8 cellular contexts compared by ENCODE assay signal in the genomic region with DNA sequence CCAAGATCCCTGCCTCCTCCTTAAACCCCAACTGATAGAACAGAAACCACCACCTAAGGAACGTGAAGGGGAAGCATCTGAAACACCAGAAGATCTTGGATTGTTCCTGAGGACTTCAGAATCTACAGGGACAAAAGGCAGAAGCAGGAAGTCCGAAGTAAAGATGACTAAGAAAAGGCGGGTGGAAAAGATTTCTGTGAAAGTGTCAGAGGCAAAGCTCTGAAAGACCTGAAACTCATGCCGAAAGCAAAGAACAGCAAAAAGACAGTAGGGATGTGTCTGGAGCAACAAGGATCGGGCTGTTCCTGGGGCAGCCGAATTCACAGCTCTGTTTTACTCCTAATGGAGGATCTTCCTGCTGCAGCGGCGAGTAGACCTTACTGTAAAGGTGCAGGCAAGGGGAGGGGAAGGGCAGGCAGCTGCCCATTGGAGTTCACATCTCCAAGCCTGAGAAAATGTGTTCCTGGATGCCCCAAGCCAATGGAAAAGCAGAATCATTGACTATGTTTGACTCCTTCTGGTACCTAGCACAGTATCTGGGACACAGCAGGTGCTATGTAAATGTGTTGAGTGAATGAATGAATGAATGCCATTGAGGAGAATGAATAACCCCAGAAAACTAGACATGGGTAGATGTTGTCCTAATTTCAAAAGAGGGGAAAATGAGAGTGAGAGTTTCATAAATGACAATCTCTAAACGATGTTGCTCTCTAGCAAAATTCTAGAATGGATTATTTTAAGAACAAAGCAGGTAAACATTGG. TPM values are rescaled to one million over a fixed set of nuclear protein-coding genes. Genes with fewer than 3 reads are reported as not detected.
DNase-seq lines count a peak whose midpoint lies in the region; ATAC-seq and TF ChIP-seq lines count a peak whose summit lies in the region.

No MANE protein-coding gene starts in this region.

- no peak for TF ChIP-seq CTCF in AG04449 (IDR thresholded peaks at IDR 0.05; ENCODE audit: insufficient read depth, low read length, missing control alignments)
- no peak for TF ChIP-seq CTCF in upper lobe of right lung (IDR thresholded peaks at IDR 0.05)

- POLR2A ChIA-PET in AG04449 (lab: Yijun Ruan, JAX) = interaction anchor here (0.6 kb wide), 1 partner anchor 24 kb away, joined by 3 read pairs; no protein-coding TSS in a partner anchor

- H3K36me3 ChIP-seq in mesenchymal stem cell (ENCODE audit: control insufficient read depth in 1 of 2, insufficient read depth in 2 of 2, low read depth in 1 of 2, low read length in 2 of 2) = no peaks in the 10 kb centered on the region
- H3K36me3 ChIP-seq in upper lobe of right lung = no peaks in the 10 kb centered on the region

- no peak overlapping the region for H3K4ac ChIP-seq in mesenchymal stem cell (ENCODE audit: low read depth in 1 of 2, low read length in 2 of 2)

- H2BK5ac ChIP-seq in mesenchymal stem cell (ENCODE audit: low read depth, low read length, poor library complexity, severe bottlenecking) = no peak overlapping the region

- peak overlapping the region; percentile 88 for H3K4me2 ChIP-seq in mesenchymal stem cell (ENCODE audit: low read length, poor library complexity, severe bottlenecking)

- H3K14ac ChIP-seq in mesenchymal stem cell (ENCODE audit: low read length in 2 of 2) = no peak overlapping the region

- H3K27ac ChIP-seq in cingulate gyrus (ENCODE audit: low read depth, low read length) (peak overlapping the region; percentile 49), mesenchymal stem cell (ENCODE audit: low read length, poor library complexity, severe bottlenecking) (peak overlapping the region; percentile 83), upper lobe of right lung (peak overlapping the region; percentile 87)

- H2BK15ac ChIP-seq in mesenchymal stem cell (ENCODE audit: low read depth, poor library complexity, severe bottlenecking) = no peak overlapping the region

- H2BK12ac ChIP-seq in mesenchymal stem cell (ENCODE audit: low read length in 2 of 2) = no peak overlapping the region

- H3K4me1 ChIP-seq in mesenchymal stem cell (ENCODE audit: control insufficient read depth, insufficient read depth, low read depth, low read length) (peaks cover 5% of the 10 kb centered on the region), upper lobe of right lung (peaks cover 11% of the 10 kb centered on the region)

- H3K4me3 ChIP-seq in AG04449 (ENCODE audit: low read depth, low read length) (peak overlapping the region; percentile 68), mesenchymal stem cell (ENCODE audit: insufficient read depth in 1 of 2, low read depth in 1 of 2, low read length in 2 of 2) (peak overlapping the region; percentile 64 to 80), upper lobe of right lung (peak overlapping the region; percentile 75)

- H3K79me1 ChIP-seq in mesenchymal stem cell (replicated peaks; ENCODE audit: low read length, poor library complexity, severe bottlenecking) = no peaks in the 10 kb centered on the region

- no peak overlapping the region for H4K91ac ChIP-seq in mesenchymal stem cell (ENCODE audit: low read length)

- peak; percentile 6 for ATAC-seq in GM19023 (IDR thresholded peaks at IDR 0.05; ENCODE audit: unreplicated experiment)
- peak; percentile 25 for ATAC-seq in upper lobe of right lung
- no peak for ATAC-seq in HG02763 (IDR thresholded peaks at IDR 0.05; ENCODE audit: unreplicated experiment)
- no peak for ATAC-seq in GM21360 (IDR thresholded peaks at IDR 0.05; ENCODE audit: unreplicated experiment)

- intact Hi-C loops in upper lobe of right lung (cut with DNase I) = no loop called here

- peak overlapping the region; percentile 89 for H3K9ac ChIP-seq in mesenchymal stem cell (ENCODE audit: low read length)

- no peak for DNase-seq in AG04449 (ENCODE audit: low read depth, low spot score)
- peak; percentile 70 for DNase-seq in NCI-H748 (lab: John Stamatoyannopoulos, UW; ENCODE audit: unreplicated experiment)
- no peak for DNase-seq in mesenchymal stem cell
- no peak for DNase-seq in upper lobe of right lung

- CTCF ChIA-PET in AG04449 (lab: Yijun Ruan, JAX) = interaction anchor here (0.9 to 2.5 kb wide), 7 partner anchors 12 to 77 kb away, joined by 3 to 17 read pairs (median 6); no protein-coding TSS in a partner anchor

- no peak overlapping the region for H2BK120ac ChIP-seq in mesenchymal stem cell (ENCODE audit: low read depth, low read length)

- no peak overlapping the region for H2AK5ac ChIP-seq in mesenchymal stem cell (ENCODE audit: low read length, severe bottlenecking)

- H2AFZ ChIP-seq in mesenchymal stem cell (ENCODE audit: low read depth, low read length) = peak overlapping the region; percentile 72

- H3K9me3 ChIP-seq in mesenchymal stem cell (ENCODE audit: control insufficient read depth, low read length) (no peaks in the 10 kb centered on the region), upper lobe of right lung (no peaks in the 10 kb centered on the region)

- H3K27me3 ChIP-seq in mesenchymal stem cell (ENCODE audit: control insufficient read depth in 1 of 2, insufficient read depth in 1 of 2, low read length in 2 of 2) (peaks cover 0 to 2% of the 10 kb centered on the region in 2 experiments), upper lobe of right lung (no peaks in the 10 kb centered on the region)

- peak overlapping the region; percentile 16 to 33 for H3K18ac ChIP-seq in mesenchymal stem cell (ENCODE audit: low read depth in 1 of 2, low read length in 2 of 2)

- H4K8ac ChIP-seq in mesenchymal stem cell (ENCODE audit: low read length) = peak overlapping the region; percentile 84

- WGBS in mesenchymal stem cell = 20% methylated on average over 9 of the region's 9 CpGs

- H3K23ac ChIP-seq in mesenchymal stem cell (ENCODE audit: low read length in 2 of 2) = no peak overlapping the region

RNA-seq across cellular contexts. Expression of a gene that starts 40.4 kb away (rescaled TPM):
- polyA plus RNA-seq in mesenchymal stem cell (2013, experiment 1 of 2) = 239 TPM
- polyA plus RNA-seq in mesenchymal stem cell (2013, experiment 2 of 2) = 246 TPM
- 117 TPM for total RNA-seq in upper lobe of right lung

Comparison
In these comparisons a context has a peak if more than half of its experiments do, and no peak if none do; other contexts are left out.
1. ATAC-seq: peak in GM19023 (single experiment) and upper lobe of right lung (single experiment); none in HG02763 (single experiment) and GM21360 (single experiment).
2. Peak in every context shown above with its lines, with median percentiles within 50 percentile points of each other: H3K4me3 ChIP-seq and H3K27ac ChIP-seq.